In the genomic region with DNA sequence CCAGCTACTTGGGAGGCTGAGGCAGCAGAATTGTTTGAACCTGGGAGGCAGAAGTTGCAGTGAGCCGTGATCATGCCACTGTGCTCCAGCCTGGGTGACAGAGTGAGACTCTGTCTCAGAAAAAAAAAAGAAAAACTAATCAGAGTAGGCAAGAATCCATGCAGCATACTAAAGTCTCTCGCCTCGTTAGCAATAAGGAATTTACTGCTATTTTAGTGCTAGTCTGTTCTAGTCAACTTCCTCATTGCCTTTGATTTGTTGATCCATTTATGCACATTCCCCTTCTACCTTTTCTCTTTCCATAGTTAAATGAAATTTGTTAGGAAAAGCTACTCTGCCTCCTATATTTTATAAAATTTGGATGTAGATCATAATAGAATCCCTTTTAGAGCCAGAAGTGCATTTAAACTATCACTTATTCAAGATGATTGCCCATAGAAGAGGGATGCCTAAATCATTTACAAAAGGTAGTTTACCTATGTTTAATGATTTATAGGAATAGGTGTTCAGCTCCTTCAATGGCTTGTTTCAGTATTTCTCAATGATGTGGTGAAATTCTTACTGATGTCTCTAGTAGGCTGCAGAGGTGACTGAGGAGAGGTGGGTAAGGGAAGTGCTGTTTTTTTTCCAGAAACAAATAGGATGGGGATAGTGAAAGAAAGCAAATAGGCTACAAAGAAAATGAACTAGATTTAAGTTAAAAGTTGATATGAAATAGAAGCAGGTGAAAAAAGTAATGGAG, we compare ENCODE assay signal across 31 cellular contexts. TPM values are rescaled to one million over a fixed set of nuclear protein-coding genes. Genes with fewer than 3 reads are reported as not detected.
DNase-seq lines count a peak whose midpoint lies in the region; ATAC-seq and TF ChIP-seq lines count a peak whose summit lies in the region.
"Had no signal": no experiment of that assay in that cellular context is flagged by ENCODE, and none has a peak within 500 bp of the region (broad histone marks: within the 10 kb centered on the region; RNA-seq: fewer than 3 reads in every experiment).

No MANE protein-coding gene starts in this region.

- no peaks in the 10 kb centered on the region for H3K36me3 Mint-ChIP-seq in GM23338 (ENCODE audit: low read depth)
- peaks cover 20% of the 10 kb centered on the region for H3K36me3 Mint-ChIP-seq in nephron (ENCODE audit: low read depth)
- H3K36me3 Mint-ChIP-seq in type B pancreatic cell: no peaks in the 10 kb centered on the region
- H3K36me3 Mint-ChIP-seq: activated CD4-positive, alpha-beta memory T cell treated with anti-CD3 and anti-CD28 coated beads for 36 hours; activated naive CD4-positive, alpha-beta T cell treated with anti-CD3 and anti-CD28 coated beads, Interleukin-2, amount 10 ng/mL, durations not matched to agents 7 days and 5 days; stimulated activated effector memory CD8-positive, alpha-beta T cell treated with anti-CD3 and anti-CD28 coated beads, Interleukin-12 subunit alpha, Interleukin-12 subunit beta, amount 100 ng/mL, for 72 hours had no signal

- H3F3A ChIP-seq in GM23338 (replicated peaks; ENCODE audit: low read depth): no peaks in the 10 kb centered on the region

- H3K9me3 Mint-ChIP-seq in GM23338: no peaks in the 10 kb centered on the region; the same call in 2 of the 3 replicates
- H3K9me3 Mint-ChIP-seq in nephron: no peaks in the 10 kb centered on the region
- no peaks in the 10 kb centered on the region for H3K9me3 Mint-ChIP-seq in type B pancreatic cell
- H3K9me3 Mint-ChIP-seq: activated CD4-positive, alpha-beta memory T cell treated with anti-CD3 and anti-CD28 coated beads for 36 hours; activated naive CD4-positive, alpha-beta T cell treated with anti-CD3 and anti-CD28 coated beads, Interleukin-2, amount 10 ng/mL, durations not matched to agents 7 days and 5 days; stimulated activated effector memory CD8-positive, alpha-beta T cell treated with anti-CD3 and anti-CD28 coated beads, Interleukin-12 subunit alpha, Interleukin-12 subunit beta, amount 100 ng/mL, for 72 hours had no signal

- DNase-seq in GM23338 (ENCODE audit: low spot score) (no peak), hepatocyte (ENCODE audit: low spot score) (peak; percentile 24), type B pancreatic cell (ENCODE audit: extremely low spot score, unreplicated experiment) (no peak)
- DNase-seq: activated B cell treated with CpG ODN at 0.5 μM for 24 hours; activated CD4-positive, alpha-beta memory T cell treated with anti-CD3 and anti-CD28 coated beads for 36 hours; activated CD8-positive, alpha-beta memory T cell treated with anti-CD3 and anti-CD28 coated beads, Interleukin-2, amount 50 U/mL, for 48 hours; activated naive CD4-positive, alpha-beta T cell treated with anti-CD3 and anti-CD28 coated beads, Interleukin-2, amount 10 ng/mL, durations not matched to agents 7 days and 5 days; C1 segment of cervical spinal cord; effector CD8-positive, alpha-beta T cell; heart left ventricle; left ventricle myocardium superior; naive thymus-derived CD8-positive, alpha-beta T cell; NCI-H1417; NCI-H2081; NCI-H226; NCI-H69; SJCRH30; stimulated activated CD4-positive, alpha-beta T cell treated with anti-CD3 and anti-CD28 coated beads, Interleukin-12 subunit alpha, Interleukin-12 subunit beta, amount 100 ng/mL, for 4 hours; stimulated activated CD4-positive, alpha-beta T cell treated with anti-CD3 and anti-CD28 coated beads, Interleukin-4, amount 100 ng/mL, for 24 hours; substantia nigra; uterus had no signal

- H3K27ac ChIP-seq in GM23338 (ENCODE audit: low read depth) (no peak overlapping the region), hepatocyte (peak overlapping the region; percentile 88), gastroesophageal sphincter (no peak overlapping the region)
- H3K27ac ChIP-seq: epithelial cell of prostate, heart left ventricle, right atrium auricular region, SJCRH30, uterus had no signal

- H3K4me2 ChIP-seq in GM23338: 0 out of 2 replicates have a peak overlapping the region, but pooled peaks have one; percentile 3
- H3K4me2 ChIP-seq in hepatocyte: peak overlapping the region; percentile 65

- no peak for ATAC-seq in GM23338
- no peak for ATAC-seq in gastroesophageal sphincter
- ATAC-seq in GM21447 (IDR thresholded peaks at IDR 0.05; ENCODE audit: unreplicated experiment): no peak
- ATAC-seq in GM21528 (IDR thresholded peaks at IDR 0.05; ENCODE audit: low FRiP score, unreplicated experiment): no peak
- ATAC-seq: heart left ventricle; left ventricle myocardium superior; naive thymus-derived CD8-positive, alpha-beta T cell; stimulated activated effector memory CD8-positive, alpha-beta T cell treated with anti-CD3 and anti-CD28 coated beads, Interleukin-12 subunit alpha, Interleukin-12 subunit beta, amount 100 ng/mL, for 72 hours had no signal

- H3K4me3 Mint-ChIP-seq in GM23338 (no peak overlapping the region), nephron (peak overlapping the region; percentile 77 to 83 (median 80)), type B pancreatic cell (peak overlapping the region; percentile 4)
- H3K4me3 Mint-ChIP-seq: activated B cell treated with CpG ODN at 0.5 μM for 24 hours; activated CD4-positive, alpha-beta memory T cell treated with anti-CD3 and anti-CD28 coated beads for 36 hours; activated naive CD4-positive, alpha-beta T cell treated with anti-CD3 and anti-CD28 coated beads, Interleukin-2, amount 10 ng/mL, durations not matched to agents 7 days and 5 days; mesothelial cell of epicardium; naive thymus-derived CD8-positive, alpha-beta T cell; stimulated activated effector memory CD8-positive, alpha-beta T cell treated with anti-CD3 and anti-CD28 coated beads, Interleukin-12 subunit alpha, Interleukin-12 subunit beta, amount 100 ng/mL, for 72 hours had no signal

- WGBS in hepatocyte (ENCODE audit: low lambda C conversion rate, missing lambda C conversion rate): 61% methylated on average over 3 of the region's 3 CpGs
- WGBS in gastroesophageal sphincter (ENCODE audit: low coverage in 1 of 2), 2 donors: 89 to 95% methylated on average over 2 of the region's 3 CpGs

- H3K9me3 ChIP-seq in hepatocyte (ENCODE audit: low read depth): no peaks in the 10 kb centered on the region
- H3K9me3 ChIP-seq in gastroesophageal sphincter: no peaks in the 10 kb centered on the region
- H3K9me3 ChIP-seq: heart left ventricle, right atrium auricular region, SJCRH30, uterus had no signal

- H3K36me3 ChIP-seq in GM23338 (ENCODE audit: insufficient read depth) (no peaks in the 10 kb centered on the region), hepatocyte (replicated peaks; ENCODE audit: insufficient read depth, low read depth) (no peaks in the 10 kb centered on the region), gastroesophageal sphincter (peaks cover 0 to 10% of the 10 kb centered on the region in 2 donors)
- H3K36me3 ChIP-seq: right atrium auricular region, SJCRH30, uterus had no signal

- H3K4me1 ChIP-seq in GM23338 (ENCODE audit: insufficient read depth) (peaks cover 13% of the 10 kb centered on the region; the same call in 1 of the 2 replicates), hepatocyte (ENCODE audit: insufficient read depth) (no peaks in the 10 kb centered on the region), gastroesophageal sphincter (no peaks in the 10 kb centered on the region)
- H3K4me1 ChIP-seq: heart left ventricle, right atrium auricular region, SJCRH30, uterus had no signal

- TF ChIP-seq CTCF in GM23338 (conservative IDR thresholded peaks at IDR 0.05; ENCODE audit: low read depth in 2 of 2) (no peak), hepatocyte (IDR thresholded peaks at IDR 0.05; ENCODE audit: poor library complexity) (no peak), nephron (IDR thresholded peaks at IDR 0.05; ENCODE audit: unreplicated experiment in 3 of 3) (no peak), type B pancreatic cell (conservative IDR thresholded peaks at IDR 0.05) (no peak), gastroesophageal sphincter (IDR thresholded peaks at IDR 0.05) (no peak)

- H3K9me2 ChIP-seq in GM23338 (ENCODE audit: insufficient read depth) (no peaks in the 10 kb centered on the region), hepatocyte (replicated peaks; ENCODE audit: insufficient read depth) (no peaks in the 10 kb centered on the region)

- H3K27me3 ChIP-seq in GM23338 (ENCODE audit: insufficient read depth): no peaks in the 10 kb centered on the region
- H3K27me3 ChIP-seq in hepatocyte: no peaks in the 10 kb centered on the region
- H3K27me3 ChIP-seq in gastroesophageal sphincter: no peaks in the 10 kb centered on the region
- H3K27me3 ChIP-seq: heart left ventricle, right atrium auricular region, SJCRH30, uterus had no signal

- no peak for TF ChIP-seq EP300 in gastroesophageal sphincter (IDR thresholded peaks at IDR 0.05)

- TF ChIP-seq POLR2A in gastroesophageal sphincter (IDR thresholded peaks at IDR 0.05): no peak

- H4K20me1 ChIP-seq in GM23338 (replicated peaks; ENCODE audit: insufficient read depth): no peaks in the 10 kb centered on the region
- H4K20me1 ChIP-seq in hepatocyte (ENCODE audit: insufficient read depth, poor library complexity, severe bottlenecking): no peaks in the 10 kb centered on the region

- H3K4me3 ChIP-seq in GM23338 (no peak overlapping the region), hepatocyte (peak overlapping the region; percentile 7), gastroesophageal sphincter (no peak overlapping the region)
- H3K4me3 ChIP-seq: heart left ventricle, right atrium auricular region, SJCRH30, uterus had no signal

- H2AFZ ChIP-seq in GM23338 (no peak overlapping the region), hepatocyte (no peak overlapping the region)

- peaks cover 1% of the 10 kb centered on the region for H3K27me3 Mint-ChIP-seq in GM23338 (ENCODE audit: insufficient read depth, low read depth, poor library complexity)
- no peaks in the 10 kb centered on the region for H3K27me3 Mint-ChIP-seq in nephron (ENCODE audit: low read depth)
- no peaks in the 10 kb centered on the region for H3K27me3 Mint-ChIP-seq in type B pancreatic cell
- H3K27me3 Mint-ChIP-seq: activated B cell treated with CpG ODN at 0.5 μM for 24 hours; activated CD4-positive, alpha-beta memory T cell treated with anti-CD3 and anti-CD28 coated beads for 36 hours; activated naive CD4-positive, alpha-beta T cell treated with anti-CD3 and anti-CD28 coated beads, Interleukin-2, amount 10 ng/mL, durations not matched to agents 7 days and 5 days; naive thymus-derived CD8-positive, alpha-beta T cell had no signal

- H3K4me1 Mint-ChIP-seq in GM23338: peaks cover 4% of the 10 kb centered on the region; the same call in 2 of the 3 replicates
- no peaks in the 10 kb centered on the region for H3K4me1 Mint-ChIP-seq in nephron
- H3K4me1 Mint-ChIP-seq in type B pancreatic cell (ENCODE audit: unreplicated experiment): no peaks in the 10 kb centered on the region
- H3K4me1 Mint-ChIP-seq: activated B cell treated with CpG ODN at 0.5 μM for 24 hours; activated naive CD4-positive, alpha-beta T cell treated with anti-CD3 and anti-CD28 coated beads, Interleukin-2, amount 10 ng/mL, durations not matched to agents 7 days and 5 days; mesothelial cell of epicardium; stimulated activated effector memory CD8-positive, alpha-beta T cell treated with anti-CD3 and anti-CD28 coated beads, Interleukin-12 subunit alpha, Interleukin-12 subunit beta, amount 100 ng/mL, for 72 hours had no signal

- no peaks in the 10 kb centered on the region for H3K79me2 ChIP-seq in GM23338 (replicated peaks; ENCODE audit: insufficient read depth)
- H3K79me2 ChIP-seq in hepatocyte: peaks cover 11% of the 10 kb centered on the region

- H3K27ac Mint-ChIP-seq in GM23338 (no peak overlapping the region), nephron (peak overlapping the region; percentile 96 to 99 (median 97)), type B pancreatic cell (no peak overlapping the region)
- H3K27ac Mint-ChIP-seq: activated B cell treated with CpG ODN at 0.5 μM for 24 hours; activated CD4-positive, alpha-beta memory T cell treated with anti-CD3 and anti-CD28 coated beads for 36 hours; activated naive CD4-positive, alpha-beta T cell treated with anti-CD3 and anti-CD28 coated beads, Interleukin-2, amount 10 ng/mL, durations not matched to agents 7 days and 5 days; mesothelial cell of epicardium; naive thymus-derived CD8-positive, alpha-beta T cell; stimulated activated effector memory CD8-positive, alpha-beta T cell treated with anti-CD3 and anti-CD28 coated beads, Interleukin-12 subunit alpha, Interleukin-12 subunit beta, amount 100 ng/mL, for 72 hours had no signal

RNA-seq across cellular contexts. Expression of gene LRRC19, which starts 1.9 kb away (rescaled TPM):
- total RNA-seq in GM23338 (2014; rRNA removed; shearing (Covaris generic)): not detected in 2 replicates
- 0.59 and 0.71 TPM in 2 replicates for polyA plus RNA-seq in GM23338 (2016; fragmentation: Nextera tagmentation; extraction: Ambion mirVana)
- 44.6 and 44.8 TPM in 2 replicates for total RNA-seq in hepatocyte
- 8.6 and 9.6 TPM in 2 replicates for polyA plus RNA-seq in hepatocyte
- total RNA-seq in type B pancreatic cell (ENCODE audit: low replicate concordance): 0.29 and 0.74 TPM in 2 replicates
- total RNA-seq in gastroesophageal sphincter: not detected
- total RNA-seq: activated B cell treated with CpG ODN at 0.5 μM for 24 hours; activated CD4-positive, alpha-beta memory T cell treated with anti-CD3 and anti-CD28 coated beads for 36 hours; heart left ventricle; HT1080; left ventricle myocardium superior; mesothelial cell of epicardium; naive thymus-derived CD8-positive, alpha-beta T cell; osteocyte; right atrium auricular region; SJCRH30; uterus had no signal
- polyA plus RNA-seq: heart left ventricle had no signal

RNA-seq across cellular contexts. Expression of gene IFT74, which starts 47.4 kb away (rescaled TPM):
- total RNA-seq in GM23338 (2014; rRNA removed; shearing (Covaris generic)): 14.1 and 14.6 TPM in 2 replicates
- 20.9 and 30.0 TPM in 2 replicates for polyA plus RNA-seq in GM23338 (2016; fragmentation: Nextera tagmentation; extraction: Ambion mirVana)
- 14.8 and 15.3 TPM in 2 replicates for total RNA-seq in hepatocyte
- 9.6 and 12.6 TPM in 2 replicates for polyA plus RNA-seq in hepatocyte
- total RNA-seq in type B pancreatic cell (ENCODE audit: low replicate concordance): 15.5 and 19.3 TPM in 2 replicates
- 10 to 100 TPM; 16.7 to 28.0 (median 19.2) TPM for total RNA-seq in gastroesophageal sphincter

RNA-seq across cellular contexts. Expression of gene PLAA, which starts 56.5 kb away (rescaled TPM):
- total RNA-seq in GM23338 (2014; rRNA removed; shearing (Covaris generic)): 72.1 and 78.3 TPM in 2 replicates
- polyA plus RNA-seq in GM23338 (2016; fragmentation: Nextera tagmentation; extraction: Ambion mirVana): 21.3 and 24.8 TPM in 2 replicates
- total RNA-seq in hepatocyte: 24.7 and 33.9 TPM in 2 replicates
- polyA plus RNA-seq in hepatocyte: 22.8 and 26.7 TPM in 2 replicates
- 29.3 and 32.5 TPM in 2 replicates for total RNA-seq in type B pancreatic cell (ENCODE audit: low replicate concordance)
- 10 to 100 TPM; 24.7 to 35.0 (median 32.7) TPM for total RNA-seq in gastroesophageal sphincter

Comparison
In these comparisons a context has a peak if more than half of its experiments do, and no peak if none do; other contexts are left out.
1. H3K27ac Mint-ChIP-seq: peak in nephron (3 of 3); none in GM23338 (single experiment) and type B pancreatic cell (single experiment).
2. RNA of gene LRRC19, which starts 1.9 kb away (total RNA-seq): 44.6 to 44.8 TPM in hepatocyte; 0.29 to 0.74 TPM in type B pancreatic cell, not detected in GM23338 and not detected in gastroesophageal sphincter; every median in the first group is over 10 times any median in the second.